Comparison of ENCODE assay signal across 24 cellular contexts in the genomic region with DNA sequence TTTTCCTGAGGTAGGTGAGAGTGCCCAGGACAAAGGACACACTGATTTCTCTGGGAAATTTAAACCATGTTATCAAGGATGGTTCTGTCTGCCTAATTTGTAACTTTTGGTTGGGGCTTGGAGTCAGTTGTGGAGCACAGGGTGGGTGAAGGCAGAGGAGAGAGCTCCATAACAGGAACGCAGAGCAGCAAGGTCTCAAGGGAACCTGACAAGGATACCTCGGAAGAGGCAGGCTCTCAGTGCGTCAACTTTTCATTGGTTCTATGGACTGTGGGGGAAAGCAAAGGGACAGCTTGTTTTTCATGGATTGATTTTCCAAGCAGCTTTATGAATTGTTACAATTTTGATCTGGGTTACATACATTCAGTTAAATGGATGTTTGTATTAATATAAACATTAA.
"Had no signal": no experiment of that assay in that cellular context is flagged by ENCODE, and none has a peak within 500 bp of the region (broad histone marks: within the 10 kb centered on the region; RNA-seq: fewer than 3 reads in every experiment).

No MANE protein-coding gene starts in this region.

- ATAC-seq: activated CD4-positive, alpha-beta T cell treated with anti-CD3 and anti-CD28 coated beads for 36 hours; activated T-cell treated with anti-CD3 and anti-CD28 coated beads, Interleukin-2, amount 50 U/mL, for 72 hours; K562; Panc1; Right ventricle myocardium inferior had no signal

- H3K36me3 Mint-ChIP-seq: activated naive CD4-positive, alpha-beta T cell treated with anti-CD3 and anti-CD28 coated beads, Interleukin-2, amount 10 ng/mL, durations not matched to agents 7 days and 5 days; activated naive CD8-positive, alpha-beta T cell treated with anti-CD3 and anti-CD28 coated beads for 36 hours had no signal

- DNase-seq: activated CD4-positive, alpha-beta memory T cell treated with anti-CD3 and anti-CD28 coated beads, Interleukin-2, amount 10 ng/mL, durations not matched to agents 7 days and 5 days; activated CD4-positive, alpha-beta T cell treated with anti-CD3 and anti-CD28 coated beads for 36 hours; activated CD4-positive, alpha-beta T cell treated with anti-CD3 and anti-CD28 coated beads, Interleukin-2, amount 50 U/mL, for 1 hour; activated CD8-positive, alpha-beta memory T cell treated with anti-CD3 and anti-CD28 coated beads, Interleukin-2, amount 50 U/mL, for 4 hours; activated gamma-delta T cell treated with Interleukin-2 at 50 U/mL for 16 hours; activated naive CD4-positive, alpha-beta T cell treated with anti-CD3 and anti-CD28 coated beads, Interleukin-2, amount 10 ng/mL, durations not matched to agents 7 days and 5 days; activated naive CD8-positive, alpha-beta T cell treated with anti-CD3 and anti-CD28 coated beads for 36 hours; activated T-cell treated with anti-CD3 and anti-CD28 coated beads, Interleukin-2, amount 50 U/mL, for 72 hours; brain microvascular endothelial cell; cerebellar nuclear complex; Kasumi-1; NCI-H1048; NCI-H2029; NCI-H2171 treated with DMSO at 0.1 percent for 48 hours; NCI-H226; NK-92 treated with Interleukin-12 subunit alpha and Interleukin-12 subunit beta, amount 100 ng/mL, for 24 hours; OCI-M1; RPMI8226; SK-N-SH; T-helper 1 cell had no signal

- H3K9me3 Mint-ChIP-seq: activated CD4-positive, alpha-beta memory T cell treated with anti-CD3 and anti-CD28 coated beads, Interleukin-2, amount 10 ng/mL, durations not matched to agents 7 days and 5 days; activated naive CD4-positive, alpha-beta T cell treated with anti-CD3 and anti-CD28 coated beads, Interleukin-2, amount 10 ng/mL, durations not matched to agents 7 days and 5 days; activated naive CD8-positive, alpha-beta T cell treated with anti-CD3 and anti-CD28 coated beads for 36 hours; activated T-helper 2 cell treated with anti-CD3 and anti-CD28 coated beads, Interferon-gamma antibody, Interleukin-2, Interleukin-4, amounts not matched to agents 10 μg/mL and 5 μg/mL and 100 μg/mL, durations not matched to agents 14 hours and 24 hours and 36 hours had no signal

- H3K27me3 Mint-ChIP-seq: activated CD4-positive, alpha-beta memory T cell treated with anti-CD3 and anti-CD28 coated beads, Interleukin-2, amount 10 ng/mL, durations not matched to agents 7 days and 5 days; activated naive CD4-positive, alpha-beta T cell treated with anti-CD3 and anti-CD28 coated beads, Interleukin-2, amount 10 ng/mL, durations not matched to agents 7 days and 5 days; activated naive CD8-positive, alpha-beta T cell treated with anti-CD3 and anti-CD28 coated beads for 36 hours had no signal

- H3K4me1 Mint-ChIP-seq: activated CD4-positive, alpha-beta memory T cell treated with anti-CD3 and anti-CD28 coated beads, Interleukin-2, amount 10 ng/mL, durations not matched to agents 7 days and 5 days; activated CD4-positive, alpha-beta T cell treated with anti-CD3 and anti-CD28 coated beads for 36 hours; activated naive CD4-positive, alpha-beta T cell treated with anti-CD3 and anti-CD28 coated beads, Interleukin-2, amount 10 ng/mL, durations not matched to agents 7 days and 5 days; activated naive CD8-positive, alpha-beta T cell treated with anti-CD3 and anti-CD28 coated beads for 36 hours had no signal

- H3K27ac Mint-ChIP-seq: activated CD4-positive, alpha-beta memory T cell treated with anti-CD3 and anti-CD28 coated beads, Interleukin-2, amount 10 ng/mL, durations not matched to agents 7 days and 5 days; activated CD4-positive, alpha-beta T cell treated with anti-CD3 and anti-CD28 coated beads for 36 hours; activated naive CD4-positive, alpha-beta T cell treated with anti-CD3 and anti-CD28 coated beads, Interleukin-2, amount 10 ng/mL, durations not matched to agents 7 days and 5 days; activated naive CD8-positive, alpha-beta T cell treated with anti-CD3 and anti-CD28 coated beads for 36 hours; activated T-cell treated with anti-CD3 and anti-CD28 coated beads, Interleukin-2, amount 50 U/mL, for 72 hours; activated T-helper 2 cell treated with anti-CD3 and anti-CD28 coated beads, Interferon-gamma antibody, Interleukin-2, Interleukin-4, amounts not matched to agents 10 μg/mL and 5 μg/mL and 100 μg/mL, durations not matched to agents 14 hours and 24 hours and 36 hours had no signal

- H3K4me3 Mint-ChIP-seq: activated CD4-positive, alpha-beta memory T cell treated with anti-CD3 and anti-CD28 coated beads, Interleukin-2, amount 10 ng/mL, durations not matched to agents 7 days and 5 days; activated CD4-positive, alpha-beta T cell treated with anti-CD3 and anti-CD28 coated beads for 36 hours; activated naive CD4-positive, alpha-beta T cell treated with anti-CD3 and anti-CD28 coated beads, Interleukin-2, amount 10 ng/mL, durations not matched to agents 7 days and 5 days; activated naive CD8-positive, alpha-beta T cell treated with anti-CD3 and anti-CD28 coated beads for 36 hours; activated T-cell treated with anti-CD3 and anti-CD28 coated beads, Interleukin-2, amount 50 U/mL, for 72 hours had no signal
